18 cellular contexts compared by ENCODE assay signal in genomic region chr4:84875636-84876371, GRCh38.
"Had no signal": no experiment of that assay in that cellular context is flagged by ENCODE, and none has a peak within 500 bp of the region (broad histone marks: within the 10 kb centered on the region; RNA-seq: fewer than 3 reads in every experiment).

No MANE protein-coding gene starts in this region.

- H3K4me3 ChIP-seq: breast epithelium, esophagus squamous epithelium, lung, tibial artery had no signal

- H3K27ac ChIP-seq: breast epithelium, esophagus squamous epithelium, tibial artery had no signal

- H3K36me3 ChIP-seq: breast epithelium had no signal

- H3K27me3 ChIP-seq: breast epithelium, esophagus squamous epithelium, tibial artery had no signal

- DNase-seq: activated B cell treated with CpG ODN at 0.5 μM for 24 hours; activated CD4-positive, alpha-beta T cell treated with anti-CD3 and anti-CD28 coated beads for 48 hours; activated CD8-positive, alpha-beta T cell treated with anti-CD3 and anti-CD28 coated beads, Interleukin-2, amount 10 ng/mL, durations not matched to agents 7 days and 5 days; activated naive CD4-positive, alpha-beta T cell treated with anti-CD3 and anti-CD28 coated beads for 36 hours; activated naive CD8-positive, alpha-beta T cell treated with anti-CD3 and anti-CD28 coated beads, Interleukin-2, amount 50 U/mL, for 24 hours; activated T-cell treated with anti-CD3 and anti-CD28 coated beads, Interleukin-2, amount 50 U/mL, for 24 hours; aorta; dermis blood vessel endothelial cell; effector memory CD4-positive, alpha-beta T cell; esophagus squamous epithelium; foreskin melanocyte; kidney; midbrain; stimulated activated naive CD8-positive, alpha-beta T cell treated with anti-CD3 and anti-CD28 coated beads, Interleukin-15, Interleukin-2, amounts not matched to agents 100 U/mL and 50 U/mL, for 24 hours; substantia nigra; tibial artery had no signal

- H3K4me1 ChIP-seq: breast epithelium, esophagus squamous epithelium had no signal

- H3K9me3 ChIP-seq: breast epithelium, esophagus squamous epithelium, tibial artery had no signal
